Comparison of ENCODE assay signal across 26 cellular contexts in the genomic region with DNA sequence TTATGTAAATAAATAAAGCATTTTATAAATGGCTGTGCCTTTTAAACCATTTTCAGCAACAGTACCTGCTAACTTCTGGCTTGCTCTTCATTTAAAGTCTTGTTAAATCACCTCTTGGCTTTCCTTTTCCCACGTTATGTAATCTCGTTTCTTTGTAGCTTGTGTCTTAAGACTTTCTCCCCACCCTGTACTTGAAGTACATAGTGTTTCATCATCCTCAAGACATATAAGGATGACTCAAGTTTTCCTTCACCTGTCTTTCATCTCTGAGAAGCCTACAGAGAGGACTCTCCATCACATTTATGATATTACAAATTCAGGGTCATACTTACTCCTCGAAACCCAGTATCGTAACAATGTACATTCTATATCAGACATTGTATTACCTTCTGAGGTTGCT.
"Had no signal": no experiment of that assay in that cellular context is flagged by ENCODE, and none has a peak within 500 bp of the region (broad histone marks: within the 10 kb centered on the region; RNA-seq: fewer than 3 reads in every experiment).

No MANE protein-coding gene starts in this region.

- H3K27me3 ChIP-seq: Peyer's patch had no signal

- H3K4me3 Mint-ChIP-seq: activated CD8-positive, alpha-beta memory T cell treated with anti-CD3 and anti-CD28 coated beads, Interleukin-2, amount 10 ng/mL, durations not matched to agents 7 days and 5 days; activated naive CD8-positive, alpha-beta T cell treated with anti-CD3 and anti-CD28 coated beads, Interleukin-2, amount 50 U/mL, for 24 hours; activated T-cell treated with anti-CD3 and anti-CD28 coated beads, Interleukin-2, amount 50 U/mL, for 24 hours; brain; T-helper 1 cell treated with Interleukin-12 subunit alpha and Interleukin-12 subunit beta and Interleukin-4 antibody, amounts not matched to agents 30 μg/mL and 1 μg/mL, for 36 hours; WTC11 had no signal

- H3K27ac ChIP-seq: Peyer's patch had no signal

- H3K9me3 Mint-ChIP-seq: activated T-cell treated with anti-CD3 and anti-CD28 coated beads, Interleukin-2, amount 50 U/mL, for 24 hours; T-helper 1 cell treated with Interleukin-12 subunit alpha and Interleukin-12 subunit beta and Interleukin-4 antibody, amounts not matched to agents 30 μg/mL and 1 μg/mL, for 36 hours; WTC11 had no signal

- DNase-seq: activated CD4-positive, alpha-beta T cell treated with anti-CD3 and anti-CD28 coated beads for 48 hours; activated CD4-positive, alpha-beta T cell treated with anti-CD3 and anti-CD28 coated beads, Interleukin-2, amount 50 U/mL, for 4 hours; activated CD4-positive, CD25-positive, alpha-beta regulatory T cell treated with anti-CD3 and anti-CD28 coated beads, Interleukin-2, amount 50 U/mL, for 72 hours; activated CD8-positive, alpha-beta memory T cell treated with anti-CD3 and anti-CD28 coated beads, Interleukin-2, amount 10 ng/mL, durations not matched to agents 7 days and 5 days; activated effector memory CD4-positive, alpha-beta T cell treated with anti-CD3 and anti-CD28 coated beads, Interleukin-2, amount 50 U/mL, for 16 hours; activated naive CD4-positive, alpha-beta T cell treated with Interleukin-2 at 50 U/mL for 16 hours; activated naive CD8-positive, alpha-beta T cell treated with anti-CD3 and anti-CD28 coated beads, Interleukin-2, amount 50 U/mL, for 24 hours; activated T-cell treated with anti-CD3 and anti-CD28 coated beads, Interleukin-2, amount 50 U/mL, for 24 hours; amygdala; IMR-90; KG1; NCI-H1092 treated with DMSO at 0.1 percent for 48 hours; NCI-H1417 treated with DMSO at 0.1 percent for 48 hours; NCI-H1694; NCI-H2029; NCI-H345; NCI-H510A; NCI-H69; NK-92 treated with Interleukin-12 subunit alpha and Interleukin-12 subunit beta, amount 100 ng/mL, for 24 hours; Peyer's patch; SHP77 treated with DMSO at 0.1 percent for 48 hours; T-helper 9 cell had no signal

- H3K4me1 ChIP-seq: Peyer's patch had no signal

- H3K4me1 Mint-ChIP-seq: activated CD8-positive, alpha-beta memory T cell treated with anti-CD3 and anti-CD28 coated beads, Interleukin-2, amount 10 ng/mL, durations not matched to agents 7 days and 5 days; activated naive CD8-positive, alpha-beta T cell treated with anti-CD3 and anti-CD28 coated beads, Interleukin-2, amount 50 U/mL, for 24 hours had no signal

- H3K9me3 ChIP-seq: Peyer's patch had no signal

- H3K36me3 Mint-ChIP-seq: activated CD8-positive, alpha-beta memory T cell treated with anti-CD3 and anti-CD28 coated beads, Interleukin-2, amount 10 ng/mL, durations not matched to agents 7 days and 5 days; activated naive CD4-positive, alpha-beta T cell treated with anti-CD3 and anti-CD28 coated beads, Interleukin-2, amount 50 U/mL, for 72 hours; WTC11 had no signal

- H3K27ac Mint-ChIP-seq: activated CD8-positive, alpha-beta memory T cell treated with anti-CD3 and anti-CD28 coated beads, Interleukin-2, amount 10 ng/mL, durations not matched to agents 7 days and 5 days; activated naive CD4-positive, alpha-beta T cell treated with anti-CD3 and anti-CD28 coated beads, Interleukin-2, amount 50 U/mL, for 72 hours; activated naive CD8-positive, alpha-beta T cell treated with anti-CD3 and anti-CD28 coated beads, Interleukin-2, amount 50 U/mL, for 24 hours; activated T-cell treated with anti-CD3 and anti-CD28 coated beads, Interleukin-2, amount 50 U/mL, for 24 hours; T-helper 1 cell treated with Interleukin-12 subunit alpha and Interleukin-12 subunit beta and Interleukin-4 antibody, amounts not matched to agents 30 μg/mL and 1 μg/mL, for 36 hours; WTC11 had no signal

- H3K4me3 ChIP-seq: Peyer's patch had no signal

- H3K27me3 Mint-ChIP-seq: activated CD8-positive, alpha-beta memory T cell treated with anti-CD3 and anti-CD28 coated beads, Interleukin-2, amount 10 ng/mL, durations not matched to agents 7 days and 5 days; activated naive CD8-positive, alpha-beta T cell treated with anti-CD3 and anti-CD28 coated beads, Interleukin-2, amount 50 U/mL, for 24 hours; activated T-cell treated with anti-CD3 and anti-CD28 coated beads, Interleukin-2, amount 50 U/mL, for 24 hours had no signal
